11 cellular contexts compared by ENCODE assay signal in genomic region chr22:19143212-19143611, GRCh38. TPM values are rescaled to one million over a fixed set of nuclear protein-coding genes. Genes with fewer than 3 reads are reported as not detected.
DNase-seq lines count a peak whose midpoint lies in the region; ATAC-seq and TF ChIP-seq lines count a peak whose summit lies in the region.
"Had no signal": no experiment of that assay in that cellular context is flagged by ENCODE, and none has a peak within 500 bp of the region (broad histone marks: within the 10 kb centered on the region; RNA-seq: fewer than 3 reads in every experiment).

No MANE protein-coding gene starts in this region.

- CTCF ChIA-PET in naive thymus-derived CD4-positive, alpha-beta T cell (lab: Charles Lee): interaction anchor here (0.7 to 1.8 kb wide), 3 partner anchors 21 to 37 kb away, joined by 4 to 9 read pairs (median 6); no protein-coding TSS in a partner anchor

- no peaks in the 10 kb centered on the region for H3K9me3 Mint-ChIP-seq in activated naive CD8-positive, alpha-beta T cell treated with anti-CD3 and anti-CD28 coated beads, Interleukin-2, amount 50 U/mL, for 24 hours
- no peaks in the 10 kb centered on the region for H3K9me3 Mint-ChIP-seq in naive thymus-derived CD4-positive, alpha-beta T cell

- 88 to 93% methylated on average over 5 of the region's 5 CpGs for WGBS in transverse colon (ENCODE audit: low coverage in 1 of 2), 2 donors

- H3K9me3 ChIP-seq in HUES6 (ENCODE audit: control insufficient read depth, insufficient read depth, low read depth, low read length) (no peaks in the 10 kb centered on the region), transverse colon (no peaks in the 10 kb centered on the region)
- no peaks in the 10 kb centered on the region for H3K9me3 ChIP-seq in naive thymus-derived CD4-positive, alpha-beta T cell (ENCODE audit: control insufficient read depth in 2 of 3, low read length in 3 of 3)

- no peak for DNase-seq in activated naive CD8-positive, alpha-beta T cell treated with anti-CD3 and anti-CD28 coated beads, Interleukin-2, amount 50 U/mL, for 24 hours
- DNase-seq in naive thymus-derived CD4-positive, alpha-beta T cell: no peak
- DNase-seq in stimulated activated CD4-positive, alpha-beta T cell treated with anti-CD3 and anti-CD28 coated beads, Interleukin-2, amount 100 ng/mL, for 48 hours: no peak
- DNase-seq in transverse colon: no peak
- DNase-seq: activated CD4-positive, alpha-beta T cell treated with anti-CD3 and anti-CD28 coated beads for 4 hours; cortex of kidney had no signal

- H3K27me3 ChIP-seq in HUES6 (ENCODE audit: control insufficient read depth, insufficient read depth, low read length) (peaks cover 24% of the 10 kb centered on the region), transverse colon (peaks cover 6% of the 10 kb centered on the region)
- no peaks in the 10 kb centered on the region for H3K27me3 ChIP-seq in naive thymus-derived CD4-positive, alpha-beta T cell (ENCODE audit: control insufficient read depth in 2 of 2, insufficient read depth in 2 of 2, low read length in 2 of 2)

- intact Hi-C loops in naive thymus-derived CD4-positive, alpha-beta T cell (cut with micrococcal nuclease): loop anchor here in 1 of 2 donors (10.0 kb wide), 2 partner anchors 452 to 972 kb away; partner anchors contain the start of genes RANBP1 and TRMT2A
- intact Hi-C loops in transverse colon (cut with DNase I; ENCODE audit: low total_unique reads): no loop called here

- H3K4me3 Mint-ChIP-seq in activated naive CD8-positive, alpha-beta T cell treated with anti-CD3 and anti-CD28 coated beads, Interleukin-2, amount 50 U/mL, for 24 hours: peak overlapping the region; percentile 95
- H3K4me3 Mint-ChIP-seq in naive thymus-derived CD4-positive, alpha-beta T cell: peak overlapping the region; percentile 41 to 99 (median 98)

- ATAC-seq in activated naive CD8-positive, alpha-beta T cell treated with anti-CD3 and anti-CD28 coated beads, Interleukin-2, amount 50 U/mL, for 24 hours: no peak
- no peak for ATAC-seq in naive thymus-derived CD4-positive, alpha-beta T cell
- ATAC-seq in GM19351 (IDR thresholded peaks at IDR 0.05; ENCODE audit: unreplicated experiment) (no peak), GM21528 (IDR thresholded peaks at IDR 0.05; ENCODE audit: low FRiP score, unreplicated experiment) (no peak)

- TF ChIP-seq EP300 in transverse colon (IDR thresholded peaks at IDR 0.05; ENCODE audit: low read depth): no peak

- peaks cover 44% of the 10 kb centered on the region for H3K36me3 ChIP-seq in HUES6 (ENCODE audit: control insufficient read depth, insufficient read depth, low read length)
- peaks cover 4 to 48% (median 5%) of the 10 kb centered on the region in 3 experiments for H3K36me3 ChIP-seq in naive thymus-derived CD4-positive, alpha-beta T cell (ENCODE audit: control insufficient read depth in 2 of 3, insufficient read depth in 3 of 3, low read length in 3 of 3)
- H3K36me3 ChIP-seq in transverse colon: peaks cover 0 to 33% (median 14%) of the 10 kb centered on the region in 4 donors

- POLR2A ChIA-PET in naive thymus-derived CD4-positive, alpha-beta T cell (lab: Charles Lee): interaction anchor here (1.0 to 2.1 kb wide), 3 partner anchors 28 to 35 kb away, joined by 3 to 5 read pairs (median 4); no protein-coding TSS in a partner anchor

- H3K27ac Mint-ChIP-seq in activated naive CD8-positive, alpha-beta T cell treated with anti-CD3 and anti-CD28 coated beads, Interleukin-2, amount 50 U/mL, for 24 hours: no peak overlapping the region
- peak overlapping the region in 3 of 9 donors; percentile 8 to 97 (median 59) for H3K27ac Mint-ChIP-seq in naive thymus-derived CD4-positive, alpha-beta T cell

- H3K9ac ChIP-seq in HUES6 (ENCODE audit: low read length): no peak overlapping the region

- H3K27me3 Mint-ChIP-seq in activated naive CD8-positive, alpha-beta T cell treated with anti-CD3 and anti-CD28 coated beads, Interleukin-2, amount 50 U/mL, for 24 hours: peaks cover 13% of the 10 kb centered on the region
- H3K27me3 Mint-ChIP-seq in naive thymus-derived CD4-positive, alpha-beta T cell: peaks cover 7 to 26% (median 10%) of the 10 kb centered on the region in 5 donors

- H3K4me1 ChIP-seq in HUES6 (ENCODE audit: control insufficient read depth, insufficient read depth, low read length): peaks cover 3% of the 10 kb centered on the region
- no peaks in the 10 kb centered on the region for H3K4me1 ChIP-seq in naive thymus-derived CD4-positive, alpha-beta T cell (ENCODE audit: control insufficient read depth in 2 of 2, insufficient read depth in 2 of 2, low read length in 2 of 2)
- peaks cover 8 to 15% (median 12%) of the 10 kb centered on the region in 4 donors for H3K4me1 ChIP-seq in transverse colon

- no peak for TF ChIP-seq CTCF in C4-2B (conservative IDR thresholded peaks at IDR 0.05)
- no peak for TF ChIP-seq CTCF in transverse colon (IDR thresholded peaks at IDR 0.05)

- H3K27ac ChIP-seq in C4-2B: peak overlapping the region; percentile 68
- H3K27ac ChIP-seq in HUES6 (ENCODE audit: low read depth, low read length): no peak overlapping the region
- H3K27ac ChIP-seq in naive thymus-derived CD4-positive, alpha-beta T cell (ENCODE audit: low read depth, low read length): peak overlapping the region; percentile 93
- no peak overlapping the region for H3K27ac ChIP-seq in transverse colon

- no peak for TF ChIP-seq POLR2A in transverse colon (IDR thresholded peaks at IDR 0.05)

- in situ Hi-C loops in transverse colon (cut with MboI; ENCODE audit: low pct_ligation_motif_present in 1 of 4, low pct_unique_long_range_greater_than_20kb in 1 of 4, low sequenced_read_pairs in 3 of 4): loop anchor here in 1 of 4 donors (25.0 kb wide), 1 partner anchor 494 kb away; no protein-coding TSS in a partner anchor

- peaks cover 16% of the 10 kb centered on the region for H3K4me1 Mint-ChIP-seq in activated naive CD8-positive, alpha-beta T cell treated with anti-CD3 and anti-CD28 coated beads, Interleukin-2, amount 50 U/mL, for 24 hours
- peaks cover 8 to 32% (median 18%) of the 10 kb centered on the region in 7 donors for H3K4me1 Mint-ChIP-seq in naive thymus-derived CD4-positive, alpha-beta T cell

- H3K36me3 Mint-ChIP-seq in activated naive CD8-positive, alpha-beta T cell treated with anti-CD3 and anti-CD28 coated beads, Interleukin-2, amount 50 U/mL, for 24 hours (ENCODE audit: low read depth): peaks cover 9% of the 10 kb centered on the region
- H3K36me3 Mint-ChIP-seq in naive thymus-derived CD4-positive, alpha-beta T cell: peaks cover 0 to 14% (median 9%) of the 10 kb centered on the region in 5 donors

- H3K4me3 ChIP-seq in HUES6 (ENCODE audit: low read depth, low read length) (peak overlapping the region; percentile 80; the same call in 1 of the 2 replicates), transverse colon (no peak overlapping the region)
- no peak overlapping the region for H3K4me3 ChIP-seq in naive thymus-derived CD4-positive, alpha-beta T cell (ENCODE audit: low read length)

RNA-seq across cellular contexts. Expression of gene ESS2, which starts 1.2 kb away (rescaled TPM):
- 10 to 100 TPM; 18.3 to 51.6 (median 20.6) TPM for total RNA-seq in naive thymus-derived CD4-positive, alpha-beta T cell
- 10 to 100 TPM in 1 of 2 donors, 1 to 10 TPM in 1; 8.4 to 13.9 TPM for polyA plus RNA-seq in naive thymus-derived CD4-positive, alpha-beta T cell
- total RNA-seq in transverse colon: 10 to 100 TPM in 2 of 4 donors, 1 to 10 TPM in 2; 3.8 to 13.7 (median 10.4) TPM

RNA-seq across cellular contexts. Expression of gene GSC2, which starts 6.9 kb away (rescaled TPM):
- total RNA-seq in naive thymus-derived CD4-positive, alpha-beta T cell: not detected
- polyA plus RNA-seq in naive thymus-derived CD4-positive, alpha-beta T cell: not detected
- total RNA-seq in transverse colon: not detected
- total RNA-seq: M059J had no signal

RNA-seq across cellular contexts. Expression of gene TSSK2, which starts 12.1 kb away (rescaled TPM):
- under 1 TPM in 1 of 5 experiments, not detected in 4; 0.42 TPM for total RNA-seq in naive thymus-derived CD4-positive, alpha-beta T cell
- not detected for polyA plus RNA-seq in naive thymus-derived CD4-positive, alpha-beta T cell
- total RNA-seq in transverse colon: not detected
- total RNA-seq: M059J had no signal

RNA-seq across cellular contexts. Expression of gene DGCR2, which starts 21.0 kb away (rescaled TPM):
- total RNA-seq in naive thymus-derived CD4-positive, alpha-beta T cell: 10 to 100 TPM; 38.8 to 79.1 (median 50.4) TPM
- polyA plus RNA-seq in naive thymus-derived CD4-positive, alpha-beta T cell: 10 to 100 TPM; 46.2 to 81.9 TPM
- total RNA-seq in transverse colon: 100 to 1,000 TPM in 1 of 4 donors, 10 to 100 TPM in 3; 71.6 to 106 (median 94.3) TPM

RNA-seq across cellular contexts. Expression of gene SLC25A1, which starts 35.3 kb away (rescaled TPM):
- 10 to 100 TPM; 19.3 to 34.0 (median 30.7) TPM for total RNA-seq in naive thymus-derived CD4-positive, alpha-beta T cell
- polyA plus RNA-seq in naive thymus-derived CD4-positive, alpha-beta T cell: 10 to 100 TPM; 39.4 to 66.5 TPM
- 100 to 1,000 TPM in 3 of 4 donors, 10 to 100 TPM in 1; 80.2 to 146 (median 132) TPM for total RNA-seq in transverse colon

Comparison
In these comparisons a context has a peak if more than half of its experiments do, and no peak if none do; other contexts are left out.
1. H3K27ac ChIP-seq: peak in C4-2B (single experiment) and naive thymus-derived CD4-positive, alpha-beta T cell (single experiment); none in HUES6 (single experiment) and transverse colon (0 of 4).